Comparison of ENCODE assay signal across 8 cellular contexts in genomic region chr19:37506387-37507166, GRCh38. TPM values are rescaled to one million over a fixed set of nuclear protein-coding genes. Genes with fewer than 3 reads are reported as not detected.
DNase-seq lines count a peak whose midpoint lies in the region; ATAC-seq, FAIRE-seq and TF ChIP-seq lines count a peak whose summit lies in the region.

TSS of gene ZNF793 (plus strand) at chr19:37506939. CDS start at chr19:37523440, 16,501 bp downstream.

- TF ChIP-seq CTCF in VCaP (conservative IDR thresholded peaks at IDR 0.05) (no peak), bronchial epithelial cell (IDR thresholded peaks at IDR 0.05; ENCODE audit: insufficient read depth, low read length, severe bottlenecking) (no peak)

- no peaks in the 10 kb centered on the region for H3K27me3 ChIP-seq in bronchial epithelial cell (ENCODE audit: control insufficient read depth, insufficient read depth, low read length)

- peak within 1 kb of the TSS; percentile 99 for H3K27ac ChIP-seq in VCaP
- H3K27ac ChIP-seq in skin epidermis, result peak within 1 kb of the TSS; percentile 43 to 99 (median 93)

- no peaks in the 10 kb centered on the region for H3K36me3 ChIP-seq in bronchial epithelial cell (ENCODE audit: control insufficient read depth, insufficient read depth, low read length)

- peak; percentile 86 for FAIRE-seq in bronchial epithelial cell (lab: Jason Lieb, UNC)

- peak within 1 kb of the TSS; percentile 67 for H3K4me3 ChIP-seq in bronchial epithelial cell (ENCODE audit: low read depth, low read length)
- H3K4me3 ChIP-seq in skin epidermis, result peak within 1 kb of the TSS; percentile 42 to 71 (median 64)

- peak; percentile 63 for ATAC-seq in GM18867 (IDR thresholded peaks at IDR 0.05; ENCODE audit: unreplicated experiment)
- no peak for ATAC-seq in HG03025 (IDR thresholded peaks at IDR 0.05; ENCODE audit: low FRiP score, unreplicated experiment)

- DNase-seq in NCI-H128 (lab: John Stamatoyannopoulos, UW; ENCODE audit: unreplicated experiment), result peak; percentile 93
- DNase-seq in bronchial epithelial cell (ENCODE audit: low read depth), result peak; percentile 82
- DNase-seq in inferior parietal cortex (ENCODE audit: extremely low spot score), result peak; percentile 87
- no peak for DNase-seq in SKM-1 treated with dmso at 0.1 percent for 144 hours (lab: John Stamatoyannopoulos, UW; ENCODE audit: unreplicated experiment)

RNA-seq across cellular contexts. Expression of gene ZNF793, which starts in this region (rescaled TPM):
- total RNA-seq in bronchial epithelial cell, result 1.8 and 3.6 TPM in 2 replicates
